8 cellular contexts compared by ENCODE assay signal in the genomic region with DNA sequence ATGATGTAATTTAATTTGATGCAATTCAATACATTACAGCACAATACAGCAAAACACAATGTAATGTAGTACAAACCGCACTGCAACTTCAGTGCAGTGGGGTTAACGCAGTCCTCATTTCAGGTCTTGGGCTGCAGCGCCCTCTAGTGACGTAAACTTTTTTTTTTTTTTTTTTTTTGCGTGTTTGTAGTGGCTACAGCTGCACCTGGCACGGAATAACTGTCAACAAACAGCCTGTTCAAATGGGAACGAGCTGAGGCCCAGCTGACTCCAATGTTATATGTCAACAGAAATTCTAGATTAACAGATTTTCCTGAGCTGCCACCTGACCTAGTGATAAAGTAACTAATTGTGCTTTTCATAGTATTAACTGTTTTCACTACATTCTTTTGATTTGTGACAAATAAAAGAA. TPM values are rescaled to one million over a fixed set of nuclear protein-coding genes. Genes with fewer than 3 reads are reported as not detected.
DNase-seq lines count a peak whose midpoint lies in the region; ATAC-seq lines count a peak whose summit lies in the region.

No MANE protein-coding gene starts in this region.

- no peaks in the 10 kb centered on the region for H3K36me3 Mint-ChIP-seq in activated naive CD8-positive, alpha-beta T cell treated with anti-CD3 and anti-CD28 coated beads, Interleukin-2, amount 10 ng/mL, durations not matched to agents 7 days and 5 days
- H3K36me3 Mint-ChIP-seq in stimulated activated naive B cell treated with anti-CD40 and anti-IgM and Interleukin-4, amounts not matched to agents 10 μg/mL and 1 μg/mL and 100 μg/mL, for 72 hours = no peaks in the 10 kb centered on the region

- no peak overlapping the region for H3K4me3 Mint-ChIP-seq in activated naive CD8-positive, alpha-beta T cell treated with anti-CD3 and anti-CD28 coated beads, Interleukin-2, amount 10 ng/mL, durations not matched to agents 7 days and 5 days
- H3K4me3 Mint-ChIP-seq in stimulated activated naive B cell treated with anti-CD40 and anti-IgM and Interleukin-4, amounts not matched to agents 10 μg/mL and 1 μg/mL and 100 μg/mL, for 72 hours = no peak overlapping the region

- POLR2A ChIA-PET in activated naive CD8-positive, alpha-beta T cell treated with anti-CD3 and anti-CD28 coated beads, Interleukin-2, amount 10 ng/mL, durations not matched to agents 7 days and 5 days (lab: Charles Lee) = no interaction called here

- no peaks in the 10 kb centered on the region for H3K9me3 Mint-ChIP-seq in activated naive CD8-positive, alpha-beta T cell treated with anti-CD3 and anti-CD28 coated beads, Interleukin-2, amount 10 ng/mL, durations not matched to agents 7 days and 5 days
- H3K9me3 Mint-ChIP-seq in stimulated activated naive B cell treated with anti-CD40 and anti-IgM and Interleukin-4, amounts not matched to agents 10 μg/mL and 1 μg/mL and 100 μg/mL, for 72 hours = no peaks in the 10 kb centered on the region

- no peaks in the 10 kb centered on the region for H3K4me1 Mint-ChIP-seq in activated naive CD8-positive, alpha-beta T cell treated with anti-CD3 and anti-CD28 coated beads, Interleukin-2, amount 10 ng/mL, durations not matched to agents 7 days and 5 days
- no peaks in the 10 kb centered on the region for H3K4me1 Mint-ChIP-seq in stimulated activated naive B cell treated with anti-CD40 and anti-IgM and Interleukin-4, amounts not matched to agents 10 μg/mL and 1 μg/mL and 100 μg/mL, for 72 hours

- H3K27me3 Mint-ChIP-seq in activated naive CD8-positive, alpha-beta T cell treated with anti-CD3 and anti-CD28 coated beads, Interleukin-2, amount 10 ng/mL, durations not matched to agents 7 days and 5 days = peaks cover 2% of the 10 kb centered on the region
- no peaks in the 10 kb centered on the region for H3K27me3 Mint-ChIP-seq in stimulated activated naive B cell treated with anti-CD40 and anti-IgM and Interleukin-4, amounts not matched to agents 10 μg/mL and 1 μg/mL and 100 μg/mL, for 72 hours

- no peak overlapping the region for H3K27ac Mint-ChIP-seq in activated naive CD8-positive, alpha-beta T cell treated with anti-CD3 and anti-CD28 coated beads, Interleukin-2, amount 10 ng/mL, durations not matched to agents 7 days and 5 days
- H3K27ac Mint-ChIP-seq in stimulated activated naive B cell treated with anti-CD40 and anti-IgM and Interleukin-4, amounts not matched to agents 10 μg/mL and 1 μg/mL and 100 μg/mL, for 72 hours = no peak overlapping the region

- ATAC-seq in GM19035 (IDR thresholded peaks at IDR 0.05; ENCODE audit: unreplicated experiment) = peak; percentile 79
- peak; percentile 56 for ATAC-seq in HG03139 (IDR thresholded peaks at IDR 0.05; ENCODE audit: unreplicated experiment)
- peak; percentile 61 for ATAC-seq in activated naive CD8-positive, alpha-beta T cell treated with anti-CD3 and anti-CD28 coated beads, Interleukin-2, amount 10 ng/mL, durations not matched to agents 7 days and 5 days (ENCODE audit: low read depth)
- ATAC-seq in stimulated activated naive B cell treated with anti-CD40 and anti-IgM and Interleukin-4, amounts not matched to agents 10 μg/mL and 1 μg/mL and 100 μg/mL, for 72 hours (replicated peaks) = peak; percentile 58 to 81

- peak; percentile 95 for DNase-seq in DMS153 (lab: John Stamatoyannopoulos, UW)
- DNase-seq in NCI-H2171 (lab: John Stamatoyannopoulos, UW) = peak; percentile 25
- no peak for DNase-seq in activated naive CD8-positive, alpha-beta T cell treated with anti-CD3 and anti-CD28 coated beads, Interleukin-2, amount 10 ng/mL, durations not matched to agents 7 days and 5 days
- DNase-seq in hepatic stellate cell (ENCODE audit: low spot score) = peak; percentile 25
- no peak for DNase-seq in stimulated activated naive B cell treated with anti-CD40 and anti-IgM and Interleukin-4, amounts not matched to agents 10 μg/mL and 1 μg/mL and 100 μg/mL, for 72 hours
- DNase-seq in stimulated activated naive CD4-positive, alpha-beta T cell treated with Interleukin-2 at 50 U/mL for 16 hours (lab: John Stamatoyannopoulos, UW) = no peak

RNA-seq across cellular contexts. Expression of gene RASSF6, which starts 33.5 kb away (rescaled TPM):
- total RNA-seq in activated naive CD8-positive, alpha-beta T cell treated with anti-CD3 and anti-CD28 coated beads, Interleukin-2, amount 10 ng/mL, durations not matched to agents 7 days and 5 days = under 1 TPM in 1 of 2 experiments, not detected in 1; 0.06 TPM

Comparison
In these comparisons a context has a peak if more than half of its experiments do, and no peak if none do; other contexts are left out.
1. DNase-seq: peak in DMS153 (single experiment), NCI-H2171 (single experiment) and hepatic stellate cell (single experiment); none in activated naive CD8-positive, alpha-beta T cell treated with anti-CD3 and anti-CD28 coated beads, Interleukin-2, amount 10 ng/mL, durations not matched to agents 7 days and 5 days (single experiment), stimulated activated naive B cell treated with anti-CD40 and anti-IgM and Interleukin-4, amounts not matched to agents 10 μg/mL and 1 μg/mL and 100 μg/mL, for 72 hours (single experiment) and stimulated activated naive CD4-positive, alpha-beta T cell treated with Interleukin-2 at 50 U/mL for 16 hours (single experiment).
2. Peak in every context shown above with its lines, with median percentiles within 50 percentile points of each other: ATAC-seq.